Comparison of ENCODE assay signal across 17 cellular contexts in the genomic region with DNA sequence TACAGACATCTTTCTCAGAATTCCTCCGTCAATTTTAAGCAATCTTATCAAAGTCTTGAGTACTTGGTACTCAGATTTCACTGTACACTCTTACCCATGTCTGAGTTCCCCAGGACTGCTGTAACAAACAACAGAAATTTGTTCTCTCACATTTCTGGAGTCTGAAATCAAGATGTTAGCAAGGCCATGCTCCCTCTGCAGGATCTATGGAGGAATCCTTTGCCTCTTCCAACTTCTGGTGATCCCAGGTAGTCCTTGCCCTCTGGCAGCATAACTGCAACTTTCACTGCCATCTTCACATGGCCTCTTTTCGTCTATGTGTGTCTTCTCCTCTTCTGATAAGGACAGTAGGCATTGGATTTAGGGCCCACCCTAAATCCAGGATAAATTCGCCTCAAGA. TPM values are rescaled to one million over a fixed set of nuclear protein-coding genes. Genes with fewer than 3 reads are reported as not detected.
DNase-seq lines count a peak whose midpoint lies in the region; TF ChIP-seq lines count a peak whose summit lies in the region.
"Had no signal": no experiment of that assay in that cellular context is flagged by ENCODE, and none has a peak within 500 bp of the region (broad histone marks: within the 10 kb centered on the region; RNA-seq: fewer than 3 reads in every experiment).

No MANE protein-coding gene starts in this region.

- DNase-seq in NCI-H146 (lab: John Stamatoyannopoulos, UW) (peak; percentile 0), NCI-H146 treated with DMSO at 0.1 percent for 48 hours (lab: John Stamatoyannopoulos, UW; ENCODE audit: unreplicated experiment) (no peak), HFFc6 (no peak), cerebellar cortex (ENCODE audit: low spot score) (peak; percentile 28), NCI-H1092 treated with DMSO at 0.1 percent for 48 hours (lab: John Stamatoyannopoulos, UW) (no peak), neuronal stem cell (ENCODE audit: low spot score) (no peak), posterior vena cava (ENCODE audit: low spot score) (no peak)
- DNase-seq: activated CD4-positive, alpha-beta memory T cell treated with anti-CD3 and anti-CD28 coated beads for 36 hours; activated T-cell treated with anti-CD3 and anti-CD28 coated beads, Interleukin-2, amount 50 U/mL, for 48 hours; CD8-positive, alpha-beta T cell; effector CD4-positive, alpha-beta T cell; left colon; NCI-H187; pancreas had no signal

- no peaks in the 10 kb centered on the region for H3K9me3 Mint-ChIP-seq in HFFc6
- H3K9me3 Mint-ChIP-seq: activated CD4-positive, alpha-beta memory T cell treated with anti-CD3 and anti-CD28 coated beads for 36 hours; CD8-positive, alpha-beta T cell had no signal

- H3K4me1 ChIP-seq in neutrophil (ENCODE audit: control insufficient read depth in 1 of 2, insufficient read depth in 1 of 2, low read depth in 1 of 2, low read length in 1 of 2): peaks cover 0 to 11% of the 10 kb centered on the region in 2 experiments
- no peaks in the 10 kb centered on the region for H3K4me1 ChIP-seq in neuronal stem cell (ENCODE audit: control insufficient read depth in 2 of 2, insufficient read depth in 1 of 2, low read depth in 1 of 2, low read length in 2 of 2)
- H3K4me1 ChIP-seq: pancreas, tibial nerve had no signal

- TF ChIP-seq CTCF in HFFc6 (IDR thresholded peaks at IDR 0.05) (peak; percentile 39), neutrophil (IDR thresholded peaks at IDR 0.05) (no peak)

- H2AFZ ChIP-seq in neuronal stem cell (ENCODE audit: low read length): no peak overlapping the region

- H4K8ac ChIP-seq in neuronal stem cell (ENCODE audit: low read depth, low read length): no peak overlapping the region

- H3K14ac ChIP-seq in neuronal stem cell (ENCODE audit: low read length): no peak overlapping the region

- peaks cover 14% of the 10 kb centered on the region; the same call in 1 of the 2 replicates for H3K4me1 Mint-ChIP-seq in HFFc6 (ENCODE audit: low read depth)

- no peak overlapping the region for H3K9ac ChIP-seq in neuronal stem cell (ENCODE audit: low read depth, low read length, poor library complexity)

- peaks cover 22% of the 10 kb centered on the region for H3K36me3 ChIP-seq in neutrophil
- peaks cover 0 to 11% of the 10 kb centered on the region in 2 donors for H3K36me3 ChIP-seq in neuronal stem cell (replicated peaks in 1 of 2; ENCODE audit: control insufficient read depth in 2 of 2, insufficient read depth in 2 of 2, low read length in 2 of 2)
- H3K36me3 ChIP-seq: pancreas had no signal

- no peaks in the 10 kb centered on the region for H3K36me3 Mint-ChIP-seq in HFFc6 (ENCODE audit: low read depth)
- H3K36me3 Mint-ChIP-seq: activated CD4-positive, alpha-beta memory T cell treated with anti-CD3 and anti-CD28 coated beads for 36 hours had no signal

- no peaks in the 10 kb centered on the region; the same call in 1 of the 2 replicates for H3K27me3 Mint-ChIP-seq in HFFc6 (ENCODE audit: insufficient read depth)
- H3K27me3 Mint-ChIP-seq: activated CD4-positive, alpha-beta memory T cell treated with anti-CD3 and anti-CD28 coated beads for 36 hours; activated naive CD8-positive, alpha-beta T cell had no signal

- H3K27ac Mint-ChIP-seq in HFFc6: no peak overlapping the region
- H3K27ac Mint-ChIP-seq: activated CD4-positive, alpha-beta memory T cell treated with anti-CD3 and anti-CD28 coated beads for 36 hours; activated naive CD8-positive, alpha-beta T cell; CD8-positive, alpha-beta T cell had no signal

- H3K27ac ChIP-seq in neutrophil (peak overlapping the region; percentile 11), neuronal stem cell (replicated peaks; ENCODE audit: low read length) (no peak overlapping the region)
- H3K27ac ChIP-seq: pancreas, tibial nerve had no signal

- no peak overlapping the region for H3K18ac ChIP-seq in neuronal stem cell (ENCODE audit: low read length)

- no peaks in the 10 kb centered on the region for H3K79me1 ChIP-seq in neuronal stem cell (ENCODE audit: low read depth, low read length)

- H2BK12ac ChIP-seq in neuronal stem cell (ENCODE audit: low read length): no peak overlapping the region

- no peak overlapping the region for H2BK120ac ChIP-seq in neuronal stem cell (ENCODE audit: low read depth, low read length)

- H3K4ac ChIP-seq in neuronal stem cell (ENCODE audit: low read length): no peak overlapping the region

- no peak overlapping the region for H3K4me2 ChIP-seq in neuronal stem cell (ENCODE audit: insufficient read depth, low read length, poor library complexity, severe bottlenecking)

- no peaks in the 10 kb centered on the region for H3K9me3 ChIP-seq in neutrophil
- H3K9me3 ChIP-seq in neuronal stem cell (replicated peaks in 1 of 2; ENCODE audit: control insufficient read depth in 2 of 2, insufficient read depth in 1 of 2, low read depth in 1 of 2, low read length in 2 of 2): no peaks in the 10 kb centered on the region
- H3K9me3 ChIP-seq: pancreas, tibial nerve had no signal

- H4K91ac ChIP-seq in neuronal stem cell (ENCODE audit: low read depth, low read length, poor library complexity): no peak overlapping the region

- H3K4me3 Mint-ChIP-seq in HFFc6: no peak overlapping the region
- H3K4me3 Mint-ChIP-seq: activated CD4-positive, alpha-beta memory T cell treated with anti-CD3 and anti-CD28 coated beads for 36 hours; activated naive CD8-positive, alpha-beta T cell; CD8-positive, alpha-beta T cell had no signal

- no peak overlapping the region for H2BK15ac ChIP-seq in neuronal stem cell (ENCODE audit: low read length)

- intact Hi-C loops in posterior vena cava (cut with DNase I): no loop called here

- H2AK5ac ChIP-seq in neuronal stem cell (ENCODE audit: low read depth, low read length): no peak overlapping the region

- H3K27me3 ChIP-seq in neutrophil (no peaks in the 10 kb centered on the region), neuronal stem cell (ENCODE audit: control insufficient read depth in 3 of 3, insufficient read depth in 3 of 3, low read depth in 1 of 3, low read length in 3 of 3) (no peaks in the 10 kb centered on the region)
- H3K27me3 ChIP-seq: pancreas, tibial nerve had no signal

- no peak overlapping the region for H2BK5ac ChIP-seq in neuronal stem cell (ENCODE audit: low read length)

- H3K4me3 ChIP-seq in neutrophil (ENCODE audit: low read depth in 1 of 2, low read length in 1 of 2): no peak overlapping the region
- H3K4me3 ChIP-seq in neuronal stem cell (ENCODE audit: low read length in 2 of 2): no peak overlapping the region
- H3K4me3 ChIP-seq: pancreas, tibial nerve had no signal

- H3K23ac ChIP-seq in neuronal stem cell (ENCODE audit: low read depth, low read length, poor library complexity): no peak overlapping the region

- no CpG with 5 or more reads among the region's 3 CpGs for WGBS in neuronal stem cell (ENCODE audit: extremely low coverage in 2 of 2, insufficient read length in 2 of 2, insufficient replicate concordance in 1 of 2), 2 donors

RNA-seq across cellular contexts. Expression of a gene that starts 17.1 kb away (rescaled TPM):
- total RNA-seq in HFFc6 (2021; fragmentation: NEBNext Ultra II Directional; extraction: Animal tissue kit (Norgen Biotek cat#: 25700)): under 1 TPM in 3 of 6 experiments, not detected in 3; 0.05 to 0.23 (median 0.21) TPM
- 3.3 TPM for polyA plus RNA-seq in neuronal stem cell (2013, experiment 1 of 2)
- polyA plus RNA-seq in neuronal stem cell (2013, experiment 2 of 2): 3.7 TPM
- 10 to 100 TPM in 1 of 2 donors, 1 to 10 TPM in 1; 8.6 to 10.5 TPM for total RNA-seq in posterior vena cava

RNA-seq across cellular contexts. Expression of a gene that starts 59.6 kb away (rescaled TPM):
- total RNA-seq in HFFc6 (2021; fragmentation: NEBNext Ultra II Directional; extraction: Animal tissue kit (Norgen Biotek cat#: 25700)): 10 to 100 TPM; 33.4 to 40.3 (median 38.5) TPM
- 6.8 TPM for polyA plus RNA-seq in neuronal stem cell (2013, experiment 1 of 2)
- 7.8 TPM for polyA plus RNA-seq in neuronal stem cell (2013, experiment 2 of 2)
- 10 to 100 TPM; 40.9 to 50.8 TPM for total RNA-seq in posterior vena cava

Comparison
In these comparisons a context has a peak if more than half of its experiments do, and no peak if none do; other contexts are left out.
1. DNase-seq: peak in NCI-H146 (single experiment) and cerebellar cortex (single experiment); none in NCI-H146 treated with DMSO at 0.1 percent for 48 hours (single experiment), HFFc6 (single experiment), NCI-H1092 treated with DMSO at 0.1 percent for 48 hours (single experiment), neuronal stem cell (single experiment) and posterior vena cava (single experiment).
2. RNA of a gene that starts 17.1 kb away (total RNA-seq): 8.6 to 10.5 TPM in posterior vena cava; 0.05 to 0.23 TPM in HFFc6; every median in the first group is over 4 times any median in the second.